ENCODE assay signal across 25 cellular contexts in the genomic region with DNA sequence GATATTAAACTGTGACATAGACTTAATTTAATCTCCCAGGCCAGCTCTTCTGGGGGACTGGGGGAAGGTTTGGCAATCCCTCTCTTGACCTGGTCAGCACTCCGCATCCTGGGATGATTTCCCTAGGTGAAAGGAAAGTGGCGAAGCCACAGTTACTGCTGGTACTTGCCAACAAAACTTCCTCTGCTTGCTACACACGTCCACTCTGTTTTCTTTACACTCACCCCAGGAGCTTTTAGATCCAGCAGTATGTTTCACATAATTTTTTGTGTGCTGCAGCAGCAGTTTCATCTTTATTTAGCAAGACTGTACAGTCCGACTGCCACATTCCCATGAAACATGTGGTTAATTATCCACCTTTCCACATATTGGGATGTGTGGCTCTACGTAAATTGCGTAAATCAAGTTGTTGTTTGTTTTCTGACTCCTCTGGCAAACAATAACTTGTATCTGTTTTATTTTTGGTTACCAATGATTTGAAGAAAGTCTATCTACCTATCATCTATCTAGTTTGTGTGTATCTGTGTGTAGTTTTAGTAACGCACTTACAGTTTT.
"Had no signal": no experiment of that assay in that cellular context is flagged by ENCODE, and none has a peak within 500 bp of the region (broad histone marks: within the 10 kb centered on the region; RNA-seq: fewer than 3 reads in every experiment).

No MANE protein-coding gene starts in this region.

- H3K4me3 ChIP-seq: dorsolateral prefrontal cortex, gastrocnemius medialis, ovary, psoas muscle, skin epidermis, spleen, thoracic aorta, tibial nerve, upper lobe of right lung, uterus had no signal

- H3K4me3 Mint-ChIP-seq: naive thymus-derived CD4-positive, alpha-beta T cell; nephron; stimulated activated memory B cell treated with anti-CD40 and anti-IgM and Interleukin-4, amounts not matched to agents 10 μg/mL and 1 μg/mL and 100 μg/mL, for 72 hours had no signal

- H3K9me3 ChIP-seq: gastrocnemius medialis, ovary, psoas muscle, thoracic aorta, tibial nerve, upper lobe of right lung, uterus had no signal

- H3K27ac ChIP-seq: dorsolateral prefrontal cortex, gastrocnemius medialis, ovary, psoas muscle, skin epidermis, spleen, thoracic aorta, tibial nerve, upper lobe of right lung, uterus had no signal

- H3K36me3 ChIP-seq: gastrocnemius medialis, ovary, spleen, thoracic aorta, tibial nerve, upper lobe of right lung, uterus had no signal

- DNase-seq: dorsolateral prefrontal cortex; effector CD4-positive, alpha-beta T cell; foreskin fibroblast; gastrocnemius medialis; head of caudate nucleus; mesendoderm; midbrain; naive thymus-derived CD4-positive, alpha-beta T cell; occipital lobe; ovary; posterior cingulate gyrus; psoas muscle; right cardiac atrium; spleen; stimulated activated CD4-positive, alpha-beta T cell treated with anti-CD3 and anti-CD28 coated beads, Interleukin-4, amount 100 ng/mL, for 4 hours; stimulated activated naive CD8-positive, alpha-beta T cell treated with anti-CD3 and anti-CD28 coated beads, Interleukin-15, Interleukin-2, amounts not matched to agents 100 U/mL and 50 U/mL, for 24 hours; upper lobe of right lung; uterus had no signal

- H3K9me3 Mint-ChIP-seq: naive thymus-derived CD4-positive, alpha-beta T cell had no signal

- H3K27ac Mint-ChIP-seq: naive thymus-derived CD4-positive, alpha-beta T cell; stimulated activated memory B cell treated with anti-CD40 and anti-IgM and Interleukin-4, amounts not matched to agents 10 μg/mL and 1 μg/mL and 100 μg/mL, for 72 hours had no signal

- FAIRE-seq: colon, keratinocyte had no signal

- H3K36me3 Mint-ChIP-seq: naive thymus-derived CD4-positive, alpha-beta T cell; stimulated activated memory B cell treated with anti-CD40 and anti-IgM and Interleukin-4, amounts not matched to agents 10 μg/mL and 1 μg/mL and 100 μg/mL, for 72 hours had no signal

- H3K4me1 ChIP-seq: gastrocnemius medialis, psoas muscle, spleen, upper lobe of right lung, uterus had no signal

- ATAC-seq: gastrocnemius medialis; naive thymus-derived CD4-positive, alpha-beta T cell; psoas muscle; right cardiac atrium; stimulated activated memory B cell treated with anti-CD40 and anti-IgM and Interleukin-4, amounts not matched to agents 10 μg/mL and 1 μg/mL and 100 μg/mL, for 72 hours; stimulated activated naive CD8-positive, alpha-beta T cell treated with anti-CD3 and anti-CD28 coated beads, Interleukin-15, Interleukin-2, amounts not matched to agents 100 U/mL and 50 U/mL, for 24 hours; upper lobe of right lung had no signal

- H3K27me3 ChIP-seq: gastrocnemius medialis, ovary, spleen, tibial nerve, upper lobe of right lung, uterus had no signal

- H3K4me1 Mint-ChIP-seq: naive thymus-derived CD4-positive, alpha-beta T cell; stimulated activated memory B cell treated with anti-CD40 and anti-IgM and Interleukin-4, amounts not matched to agents 10 μg/mL and 1 μg/mL and 100 μg/mL, for 72 hours had no signal
